In the genomic region with DNA sequence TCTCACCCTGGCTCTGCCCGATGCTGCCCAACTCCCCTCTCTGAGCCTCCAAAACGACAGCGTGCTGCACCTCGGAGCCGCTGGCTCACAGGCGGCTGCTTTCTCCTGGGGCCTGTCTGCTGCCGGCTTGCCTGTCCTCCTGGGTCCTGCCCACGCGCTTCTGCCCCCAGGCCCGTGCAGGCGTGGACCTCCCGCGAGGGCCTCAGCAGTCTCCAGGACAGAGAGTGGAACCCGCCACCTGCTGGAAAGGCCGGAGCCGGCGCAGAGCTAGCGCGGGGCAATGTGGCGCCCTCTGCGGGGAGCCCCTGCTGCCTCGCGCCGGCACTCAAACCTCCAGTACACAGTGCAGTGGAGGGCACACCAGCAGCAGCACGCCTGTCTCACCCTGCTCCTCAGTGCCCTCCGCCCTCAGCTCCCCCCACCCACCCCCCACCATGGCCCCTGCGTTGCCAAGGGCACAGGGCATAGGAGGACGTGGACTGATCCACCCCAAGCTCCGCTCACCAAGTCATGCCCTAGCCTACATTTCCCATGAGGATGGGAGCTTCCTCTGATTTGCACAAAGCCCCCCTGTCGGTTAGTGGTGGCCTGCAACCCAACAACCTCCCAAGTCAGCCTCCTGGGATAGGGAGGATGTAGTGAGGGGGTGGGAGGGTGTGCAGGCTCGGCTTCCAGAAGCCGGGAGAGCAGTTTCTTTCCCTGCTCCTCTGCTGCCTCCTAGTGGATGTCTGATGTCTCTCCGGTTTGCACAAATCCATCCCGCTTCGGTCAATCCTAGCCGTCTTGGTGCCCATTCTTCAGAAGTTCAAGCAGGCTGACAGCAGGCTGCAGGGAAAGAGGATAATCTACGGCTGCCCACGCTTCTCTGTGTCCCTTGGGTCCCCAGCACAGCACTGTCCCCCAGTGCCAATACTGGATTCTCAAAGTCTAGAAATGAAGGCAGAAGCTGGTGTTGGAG, we compare ENCODE assay signal across 8 cellular contexts. TPM values are rescaled to one million over a fixed set of nuclear protein-coding genes. Genes with fewer than 3 reads are reported as not detected.
DNase-seq lines count a peak whose midpoint lies in the region; ATAC-seq, FAIRE-seq and TF ChIP-seq lines count a peak whose summit lies in the region.

No MANE protein-coding gene starts in this region.

- FAIRE-seq in HepG2 (lab: Jason Lieb, UNC): peak; percentile 96

- H3K79me2 ChIP-seq in HepG2 (ENCODE audit: insufficient read depth, low read length): no peaks in the 10 kb centered on the region

- H3K36me3 Mint-ChIP-seq in activated CD4-positive, alpha-beta memory T cell treated with anti-CD3 and anti-CD28 coated beads for 36 hours: no peaks in the 10 kb centered on the region

- peak; percentile 77 for TF ChIP-seq RAD21 in HepG2 (CRISPR knock-in tag; IDR thresholded peaks at IDR 0.05)

- H2AFZ ChIP-seq in HepG2 (ENCODE audit: low read length): no peak overlapping the region

- no TSS peak for BruUV-seq in HepG2 (replicated peaks; lab: Mats Ljungman, UMichigan)

- intact Hi-C loops in activated CD4-positive, alpha-beta memory T cell treated with anti-CD3 and anti-CD28 coated beads for 36 hours (cut with micrococcal nuclease): loop anchor here (1.0 to 10.0 kb wide), 4 partner anchors 185 to 723 kb away; no protein-coding TSS in a partner anchor
- intact Hi-C loops in HepG2 (cut with micrococcal nuclease; ENCODE audit: unreplicated experiment): loop anchor here (1.0 to 5.0 kb wide), 3 partner anchors 296 to 723 kb away; no protein-coding TSS in a partner anchor

- H3K36me3 ChIP-seq in HepG2 (replicated peaks in 1 of 2; ENCODE audit: control insufficient read depth in 1 of 2, insufficient read depth in 2 of 2, low read length in 2 of 2): no peaks in the 10 kb centered on the region

- peak overlapping the region; percentile 66 for H3K9ac ChIP-seq in HepG2 (ENCODE audit: insufficient read depth, low read depth, low read length)

- H3K4me2 ChIP-seq in HepG2 (ENCODE audit: low read depth, low read length): peak overlapping the region; percentile 89

- H3K4me3 ChIP-seq in HL-60 (replicated peaks; ENCODE audit: insufficient read depth, low read length) (peak overlapping the region; percentile 21), HepG2 (replicated peaks in 1 of 3; ENCODE audit: insufficient read depth in 1 of 3, low read depth in 2 of 3, low read length in 3 of 3) (peak overlapping the region; percentile 49 to 71 (median 51))

- no peaks in the 10 kb centered on the region for H3K9me3 Mint-ChIP-seq in activated CD4-positive, alpha-beta memory T cell treated with anti-CD3 and anti-CD28 coated beads for 36 hours

- H3K4me3 Mint-ChIP-seq in activated CD4-positive, alpha-beta memory T cell treated with anti-CD3 and anti-CD28 coated beads for 36 hours: peak overlapping the region; percentile 65

- peaks cover 56% of the 10 kb centered on the region for H3K4me1 ChIP-seq in HepG2 (ENCODE audit: insufficient read depth, low read length)

- H3K27ac ChIP-seq in HL-60 (replicated peaks): no peak overlapping the region
- H3K27ac ChIP-seq in HepG2 (ENCODE audit: extremely low read length, insufficient read depth, low read length): no peak overlapping the region

- no peak overlapping the region for H3K27ac Mint-ChIP-seq in activated CD4-positive, alpha-beta memory T cell treated with anti-CD3 and anti-CD28 coated beads for 36 hours

- peaks cover 2% of the 10 kb centered on the region for H3K27me3 Mint-ChIP-seq in activated CD4-positive, alpha-beta memory T cell treated with anti-CD3 and anti-CD28 coated beads for 36 hours

- CTCF ChIA-PET in activated CD4-positive, alpha-beta memory T cell treated with anti-CD3 and anti-CD28 coated beads for 36 hours (lab: Charles Lee): interaction anchor here (0.5 to 14.4 kb wide), 89 partner anchors 10 to 855 kb away, joined by 3 to 557 read pairs (median 4); partner anchors contain the start of genes ATG101 and EIF4B
- CTCF ChIA-PET in HepG2 (lab: Yijun Ruan, JAX; ENCODE audit: low intra/inter-chr PET ratio, low total read pairs): interaction anchor here (0.7 to 3.4 kb wide), 12 partner anchors 14 to 740 kb away, joined by 3 to 41 read pairs (median 8); no protein-coding TSS in a partner anchor

- 0% methylated on average over 2 of the region's 38 CpGs for WGBS in HepG2 (ENCODE audit: low lambda C conversion rate)

- H3K9me3 ChIP-seq in HepG2 (ENCODE audit: low read length): no peaks in the 10 kb centered on the region

- DNase-seq in DMS53 treated with DMSO at 0.1 percent for 48 hours (lab: John Stamatoyannopoulos, UW; ENCODE audit: unreplicated experiment) (peak; percentile 88), HL-60 (ENCODE audit: low read depth in 1 of 2, low spot score in 1 of 2) (peak; percentile 49 to 72), NCI-H748 treated with DMSO at 0.1 percent for 48 hours (lab: John Stamatoyannopoulos, UW) (peak; percentile 76), dermis microvascular lymphatic vessel endothelial cell (ENCODE audit: low read depth in 2 of 2) (peak; percentile 71 to 90), HepG2 (ENCODE audit: low spot score) (peak; percentile 83)
- DNase-seq in activated CD4-positive, alpha-beta memory T cell treated with anti-CD3 and anti-CD28 coated beads for 36 hours: peak; percentile 83
- peak; percentile 74 for DNase-seq in stimulated activated CD4-positive, alpha-beta T cell treated with anti-CD3 and anti-CD28 coated beads, Interleukin-4, amount 100 ng/mL, for 24 hours

- TF ChIP-seq POLR2A in HepG2 (IDR thresholded peaks at IDR 0.05; ENCODE audit: insufficient read depth in 1 of 2, low read depth in 2 of 2, low read length in 2 of 2): no peak

- in situ Hi-C loops in HepG2 (cut with HindIII; ENCODE audit: extremely low pct_ligation_motif_present, low pct_unique_long_range_greater_than_20kb): loop anchor here (5.0 kb wide), 2 partner anchors 492 to 732 kb away; partner anchors contain the start of gene KRT84

- H3K4me1 Mint-ChIP-seq in activated CD4-positive, alpha-beta memory T cell treated with anti-CD3 and anti-CD28 coated beads for 36 hours (ENCODE audit: low read depth): peaks cover 7% of the 10 kb centered on the region

- TF ChIP-seq EP300 in HepG2 (IDR thresholded peaks at IDR 0.05; ENCODE audit: low read depth in 2 of 2, low read length in 2 of 2) (no peak), HepG2 (CRISPR knock-in tag; IDR thresholded peaks at IDR 0.05; ENCODE audit: borderline replicate concordance) (no peak)

- H3K27me3 ChIP-seq in HL-60 (ENCODE audit: insufficient read depth, poor library complexity, severe bottlenecking): no peaks in the 10 kb centered on the region
- H3K27me3 ChIP-seq in HepG2 (ENCODE audit: control insufficient read depth in 1 of 2, insufficient read depth in 2 of 2, low read length in 2 of 2): peaks cover 1 to 8% of the 10 kb centered on the region in 2 experiments; a peak in 2 of 5 replicates

- TF ChIP-seq CTCF in HL-60 (IDR thresholded peaks at IDR 0.05; ENCODE audit: insufficient read depth, low read length): peak; percentile 95
- TF ChIP-seq CTCF in HepG2 (CRISPR knock-in tag; IDR thresholded peaks at IDR 0.05): peak; percentile 92

- no peaks in the 10 kb centered on the region for H4K20me1 ChIP-seq in HepG2 (ENCODE audit: insufficient read depth, low read length)

- ATAC-seq in HepG2 (peak; percentile 90), HG03139 (IDR thresholded peaks at IDR 0.05; ENCODE audit: unreplicated experiment) (no peak)

- POLR2A ChIA-PET in activated CD4-positive, alpha-beta memory T cell treated with anti-CD3 and anti-CD28 coated beads for 36 hours (lab: Charles Lee): no interaction called here
- POLR2A ChIA-PET in HepG2 (lab: Yijun Ruan, JAX): interaction anchor here (0.6 to 3.9 kb wide), 11 partner anchors 16 to 127 kb away, joined by 3 to 13 read pairs (median 6); partner anchors contain the start of genes EIF4B, KRT18 and KRT8

RNA-seq across cellular contexts. Expression of gene KRT8, which starts 25.2 kb away (rescaled TPM):
- total RNA-seq in activated CD4-positive, alpha-beta memory T cell treated with anti-CD3 and anti-CD28 coated beads for 36 hours: under 1 TPM; 0.51 to 0.67 TPM
- total RNA-seq in dermis microvascular lymphatic vessel endothelial cell (8.7 and 10.4 TPM in 2 replicates), HepG2 (2016; rRNA removed; fragmentation: Illumina TruSeq; extraction: Trizol) (718 and 837 TPM in 2 replicates)
- total RNA-seq in HepG2 (2016; cell fraction: cytosol; rRNA removed; fragmentation: Illumina TruSeq; extraction: Trizol; ENCODE audit: low read depth): 191 and 201 TPM in 2 replicates
- total RNA-seq in HepG2 (2016; cell fraction: insoluble cytoplasmic fraction; rRNA removed; fragmentation: Illumina TruSeq; extraction: Trizol): 754 and 767 TPM in 2 replicates
- 220 and 222 TPM in 2 replicates for total RNA-seq in HepG2 (2016; cell fraction: membrane; rRNA removed; fragmentation: Illumina TruSeq; extraction: Trizol)
- total RNA-seq in HepG2 (2016; cell fraction: nucleus; rRNA removed; fragmentation: Illumina TruSeq; extraction: Trizol): 354 and 362 TPM in 2 replicates
- polyA plus RNA-seq in HepG2 (2011; rRNA removed): 491 and 498 TPM in 2 replicates
- 564 and 714 TPM in 2 replicates for polyA plus RNA-seq in HepG2 (2011; cell fraction: cytosol; rRNA removed)
- polyA plus RNA-seq in HepG2 (2011; cell fraction: nucleus; rRNA removed): 285 and 288 TPM in 2 replicates
- polyA plus RNA-seq in HepG2 (2012): 358 and 436 TPM in 2 replicates
- polyA plus RNA-seq in HepG2 (2016; cell fraction: cytosol; fragmentation: Illumina TruSeq; extraction: Trizol; ENCODE audit: low read depth): 216 and 219 TPM in 2 replicates
- polyA plus RNA-seq in HepG2 (2016; cell fraction: insoluble cytoplasmic fraction; fragmentation: Illumina TruSeq; extraction: Trizol; ENCODE audit: low read depth): 863 and 1,042 TPM in 2 replicates
- 217 and 232 TPM in 2 replicates for polyA plus RNA-seq in HepG2 (2016; cell fraction: membrane; fragmentation: Illumina TruSeq; extraction: Trizol; ENCODE audit: low read depth)
- 558 and 582 TPM in 2 replicates for polyA plus RNA-seq in HepG2 (2016; cell fraction: nucleus; fragmentation: Illumina TruSeq; extraction: Trizol; ENCODE audit: insufficient read depth, low read depth)
- 716 and 1,092 TPM in 2 replicates for polyA minus RNA-seq in HepG2 (2011; rRNA and poly(A)+ RNA removed; ENCODE audit: low replicate concordance)
- polyA minus RNA-seq in HepG2 (2011; cell fraction: cytosol; rRNA and poly(A)+ RNA removed): 354 and 438 TPM in 2 replicates
- 198 and 204 TPM in 2 replicates for polyA minus RNA-seq in HepG2 (2011; cell fraction: nucleus; rRNA and poly(A)+ RNA removed)

RNA-seq across cellular contexts. Expression of gene KRT78, which starts 30.9 kb away (rescaled TPM):
- total RNA-seq in activated CD4-positive, alpha-beta memory T cell treated with anti-CD3 and anti-CD28 coated beads for 36 hours: not detected
- total RNA-seq in dermis microvascular lymphatic vessel endothelial cell (not detected in 2 replicates), HepG2 (2016; rRNA removed; fragmentation: Illumina TruSeq; extraction: Trizol) (not detected in 2 replicates)
- not detected in 2 replicates for total RNA-seq in HepG2 (2016; cell fraction: cytosol; rRNA removed; fragmentation: Illumina TruSeq; extraction: Trizol; ENCODE audit: low read depth)
- total RNA-seq in HepG2 (2016; cell fraction: insoluble cytoplasmic fraction; rRNA removed; fragmentation: Illumina TruSeq; extraction: Trizol): not detected in 2 replicates
- total RNA-seq in HepG2 (2016; cell fraction: membrane; rRNA removed; fragmentation: Illumina TruSeq; extraction: Trizol): not detected in 2 replicates
- total RNA-seq in HepG2 (2016; cell fraction: nucleus; rRNA removed; fragmentation: Illumina TruSeq; extraction: Trizol): not detected in 2 replicates
- not detected in 2 replicates for polyA plus RNA-seq in HepG2 (2011; rRNA removed)
- not detected in 2 replicates for polyA plus RNA-seq in HepG2 (2011; cell fraction: cytosol; rRNA removed)
- not detected in 2 replicates for polyA plus RNA-seq in HepG2 (2011; cell fraction: nucleus; rRNA removed)
- not detected in 2 replicates for polyA plus RNA-seq in HepG2 (2012)
- polyA plus RNA-seq in HepG2 (2016; cell fraction: cytosol; fragmentation: Illumina TruSeq; extraction: Trizol; ENCODE audit: low read depth): not detected in 2 replicates
- polyA plus RNA-seq in HepG2 (2016; cell fraction: insoluble cytoplasmic fraction; fragmentation: Illumina TruSeq; extraction: Trizol; ENCODE audit: low read depth): not detected in 2 replicates
- not detected in 2 replicates for polyA plus RNA-seq in HepG2 (2016; cell fraction: membrane; fragmentation: Illumina TruSeq; extraction: Trizol; ENCODE audit: low read depth)
- polyA plus RNA-seq in HepG2 (2016; cell fraction: nucleus; fragmentation: Illumina TruSeq; extraction: Trizol; ENCODE audit: insufficient read depth, low read depth): not detected in 2 replicates
- 0.05 TPM in 1 of 2 replicates, not detected in the other for polyA minus RNA-seq in HepG2 (2011; rRNA and poly(A)+ RNA removed; ENCODE audit: low replicate concordance)
- polyA minus RNA-seq in HepG2 (2011; cell fraction: cytosol; rRNA and poly(A)+ RNA removed): not detected in 2 replicates
- polyA minus RNA-seq in HepG2 (2011; cell fraction: nucleus; rRNA and poly(A)+ RNA removed): not detected in 2 replicates

RNA-seq across cellular contexts. Expression of gene KRT79, which starts 45.6 kb away (rescaled TPM):
- total RNA-seq in activated CD4-positive, alpha-beta memory T cell treated with anti-CD3 and anti-CD28 coated beads for 36 hours: not detected
- total RNA-seq in dermis microvascular lymphatic vessel endothelial cell (not detected in 2 replicates), HepG2 (2016; rRNA removed; fragmentation: Illumina TruSeq; extraction: Trizol) (not detected in 2 replicates)
- total RNA-seq in HepG2 (2016; cell fraction: cytosol; rRNA removed; fragmentation: Illumina TruSeq; extraction: Trizol; ENCODE audit: low read depth): not detected in 2 replicates
- not detected in 2 replicates for total RNA-seq in HepG2 (2016; cell fraction: insoluble cytoplasmic fraction; rRNA removed; fragmentation: Illumina TruSeq; extraction: Trizol)
- total RNA-seq in HepG2 (2016; cell fraction: membrane; rRNA removed; fragmentation: Illumina TruSeq; extraction: Trizol): not detected in 2 replicates
- total RNA-seq in HepG2 (2016; cell fraction: nucleus; rRNA removed; fragmentation: Illumina TruSeq; extraction: Trizol): not detected in 2 replicates
- polyA plus RNA-seq in HepG2 (2011; rRNA removed): 0.09 TPM in 1 of 2 replicates, not detected in the other
- polyA plus RNA-seq in HepG2 (2011; cell fraction: cytosol; rRNA removed): not detected in 2 replicates
- polyA plus RNA-seq in HepG2 (2011; cell fraction: nucleus; rRNA removed): not detected in 2 replicates
- polyA plus RNA-seq in HepG2 (2012): not detected in 2 replicates
- not detected in 2 replicates for polyA plus RNA-seq in HepG2 (2016; cell fraction: cytosol; fragmentation: Illumina TruSeq; extraction: Trizol; ENCODE audit: low read depth)
- polyA plus RNA-seq in HepG2 (2016; cell fraction: insoluble cytoplasmic fraction; fragmentation: Illumina TruSeq; extraction: Trizol; ENCODE audit: low read depth): not detected in 2 replicates
- polyA plus RNA-seq in HepG2 (2016; cell fraction: membrane; fragmentation: Illumina TruSeq; extraction: Trizol; ENCODE audit: low read depth): not detected in 2 replicates
- not detected in 2 replicates for polyA plus RNA-seq in HepG2 (2016; cell fraction: nucleus; fragmentation: Illumina TruSeq; extraction: Trizol; ENCODE audit: insufficient read depth, low read depth)
- polyA minus RNA-seq in HepG2 (2011; rRNA and poly(A)+ RNA removed; ENCODE audit: low replicate concordance): not detected in 2 replicates
- polyA minus RNA-seq in HepG2 (2011; cell fraction: cytosol; rRNA and poly(A)+ RNA removed): not detected in 2 replicates
- polyA minus RNA-seq in HepG2 (2011; cell fraction: nucleus; rRNA and poly(A)+ RNA removed): not detected in 2 replicates

Comparison
In these comparisons a context has a peak if more than half of its experiments do, and no peak if none do; other contexts are left out.
1. RNA of gene KRT8, which starts 25.2 kb away (total RNA-seq): 191 to 837 TPM in HepG2; 8.7 to 10.4 TPM in dermis microvascular lymphatic vessel endothelial cell and 0.51 to 0.67 TPM in activated CD4-positive, alpha-beta memory T cell treated with anti-CD3 and anti-CD28 coated beads for 36 hours; every median in the first group is over 10 times any median in the second.
2. Peak in every context shown above with its lines, with median percentiles within 50 percentile points of each other: DNase-seq.